In genomic region chr12:16884056-16884455, GRCh38 we compare ENCODE assay signal across 19 cellular contexts.
DNase-seq lines count a peak whose midpoint lies in the region; ATAC-seq and TF ChIP-seq lines count a peak whose summit lies in the region.
"Had no signal": no experiment of that assay in that cellular context is flagged by ENCODE, and none has a peak within 500 bp of the region (broad histone marks: within the 10 kb centered on the region; RNA-seq: fewer than 3 reads in every experiment).

No MANE protein-coding gene starts in this region.

- DNase-seq in fibroblast of mammary gland (ENCODE audit: low read depth) = peak; percentile 0
- DNase-seq in stimulated activated effector memory CD8-positive, alpha-beta T cell treated with anti-CD3 and anti-CD28 coated beads, Interleukin-12 subunit alpha, Interleukin-12 subunit beta, amount 100 ng/mL, for 72 hours (ENCODE audit: low spot score in 2 of 2) = no peak
- DNase-seq: activated CD4-positive, alpha-beta T cell treated with anti-CD3 and anti-CD28 coated beads, Interleukin-2, amount 50 U/mL, for 4 hours; activated T-cell treated with anti-CD3 and anti-CD28 coated beads, Interleukin-2, amount 50 U/mL, for 48 hours; DMS 273 treated with DMSO at 0.1 percent for 48 hours; foreskin melanocyte; naive thymus-derived CD8-positive, alpha-beta T cell; NCI-H1436 treated with DMSO at 0.1 percent for 48 hours; psoas muscle; SJCRH30; spleen had no signal

- no peaks in the 10 kb centered on the region for H3K36me3 Mint-ChIP-seq in stimulated activated effector memory CD8-positive, alpha-beta T cell treated with anti-CD3 and anti-CD28 coated beads, Interleukin-12 subunit alpha, Interleukin-12 subunit beta, amount 100 ng/mL, for 72 hours
- H3K36me3 Mint-ChIP-seq: naive thymus-derived CD8-positive, alpha-beta T cell had no signal

- no peak for TF ChIP-seq CTCF in fibroblast of mammary gland (conservative IDR thresholded peaks at IDR 0.05; ENCODE audit: control insufficient read depth, insufficient read depth, low read depth, low read length)

- TF ChIP-seq POLR2A in GM18505 (IDR thresholded peaks at IDR 0.05; ENCODE audit: borderline replicate concordance, extremely low read depth, insufficient read depth, insufficient read length) = no peak

- H3K27ac Mint-ChIP-seq in stimulated activated effector memory CD8-positive, alpha-beta T cell treated with anti-CD3 and anti-CD28 coated beads, Interleukin-12 subunit alpha, Interleukin-12 subunit beta, amount 100 ng/mL, for 72 hours = no peak overlapping the region
- H3K27ac Mint-ChIP-seq: naive thymus-derived CD8-positive, alpha-beta T cell had no signal

- peaks cover 21% of the 10 kb centered on the region for H3K9me3 Mint-ChIP-seq in stimulated activated effector memory CD8-positive, alpha-beta T cell treated with anti-CD3 and anti-CD28 coated beads, Interleukin-12 subunit alpha, Interleukin-12 subunit beta, amount 100 ng/mL, for 72 hours

- ATAC-seq in GM18907 (IDR thresholded peaks at IDR 0.05; ENCODE audit: unreplicated experiment) (peak; percentile 89), GM21825 (IDR thresholded peaks at IDR 0.05; ENCODE audit: unreplicated experiment) (peak; percentile 65), HG03108 (IDR thresholded peaks at IDR 0.05; ENCODE audit: unreplicated experiment) (peak; percentile 43), GM21367 (IDR thresholded peaks at IDR 0.05; ENCODE audit: unreplicated experiment) (no peak), GM18505 (IDR thresholded peaks at IDR 0.05; ENCODE audit: unreplicated experiment) (no peak)
- no peak for ATAC-seq in stimulated activated effector memory CD8-positive, alpha-beta T cell treated with anti-CD3 and anti-CD28 coated beads, Interleukin-12 subunit alpha, Interleukin-12 subunit beta, amount 100 ng/mL, for 72 hours
- ATAC-seq: naive thymus-derived CD8-positive, alpha-beta T cell; psoas muscle had no signal

- H3K4me1 Mint-ChIP-seq in stimulated activated effector memory CD8-positive, alpha-beta T cell treated with anti-CD3 and anti-CD28 coated beads, Interleukin-12 subunit alpha, Interleukin-12 subunit beta, amount 100 ng/mL, for 72 hours = no peaks in the 10 kb centered on the region
- H3K4me1 Mint-ChIP-seq: central memory CD8-positive, alpha-beta T cell; naive thymus-derived CD8-positive, alpha-beta T cell had no signal

- H3K4me3 ChIP-seq in fibroblast of mammary gland (ENCODE audit: control insufficient read depth, low read depth, low read length) = no peak overlapping the region
- H3K4me3 ChIP-seq: BLaER1, lung, psoas muscle, SJCRH30, spleen had no signal

- no peak overlapping the region for H3K4me3 Mint-ChIP-seq in stimulated activated effector memory CD8-positive, alpha-beta T cell treated with anti-CD3 and anti-CD28 coated beads, Interleukin-12 subunit alpha, Interleukin-12 subunit beta, amount 100 ng/mL, for 72 hours
- H3K4me3 Mint-ChIP-seq: central memory CD8-positive, alpha-beta T cell; naive thymus-derived CD8-positive, alpha-beta T cell had no signal

Comparison
In these comparisons a context has a peak if more than half of its experiments do, and no peak if none do; other contexts are left out.
1. ATAC-seq: peak in GM18907 (single experiment), GM21825 (single experiment) and HG03108 (single experiment); none in GM21367 (single experiment), GM18505 (single experiment) and stimulated activated effector memory CD8-positive, alpha-beta T cell treated with anti-CD3 and anti-CD28 coated beads, Interleukin-12 subunit alpha, Interleukin-12 subunit beta, amount 100 ng/mL, for 72 hours (single experiment).